In the genomic region with DNA sequence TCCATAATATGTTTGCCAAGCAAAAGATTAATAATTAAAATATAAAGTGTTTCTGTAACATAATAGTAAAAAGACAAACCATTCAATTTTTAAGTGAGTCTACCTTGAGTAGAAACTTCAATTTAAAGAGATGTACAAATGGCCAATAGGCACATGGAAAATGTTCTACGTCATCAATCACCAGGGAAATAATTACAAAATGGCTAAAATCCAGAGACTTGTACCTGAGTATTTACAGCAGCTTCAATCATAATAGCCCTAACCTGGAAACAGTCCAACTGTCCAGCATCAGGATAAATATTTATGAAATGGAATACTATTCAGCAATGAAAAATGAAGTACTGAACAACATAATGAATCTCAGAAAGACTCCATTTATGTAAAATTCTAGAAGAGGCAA, we compare ENCODE assay signal across 19 cellular contexts.
DNase-seq lines count a peak whose midpoint lies in the region; ATAC-seq, FAIRE-seq and TF ChIP-seq lines count a peak whose summit lies in the region.
"Had no signal": no experiment of that assay in that cellular context is flagged by ENCODE, and none has a peak within 500 bp of the region (broad histone marks: within the 10 kb centered on the region; RNA-seq: fewer than 3 reads in every experiment).

No MANE protein-coding gene starts in this region.

- intact Hi-C loops in breast epithelium (cut with DNase I; ENCODE audit: low total_unique reads): no loop called here

- H3K9ac ChIP-seq in keratinocyte (ENCODE audit: control insufficient read depth, extremely low read depth, insufficient read depth, low read length): no peak overlapping the region

- H3K4me1 ChIP-seq in breast epithelium (no peaks in the 10 kb centered on the region), HEK293 (ENCODE audit: control insufficient read depth, insufficient read depth, low read length) (no peaks in the 10 kb centered on the region), keratinocyte (ENCODE audit: control insufficient read depth, extremely low read depth, insufficient read depth, low read length) (no peaks in the 10 kb centered on the region)
- H3K4me1 ChIP-seq: left lung, sigmoid colon had no signal

- FAIRE-seq in keratinocyte (lab: Jason Lieb, UNC): peak; percentile 52
- FAIRE-seq: endometrium had no signal

- no peak overlapping the region for H3K27ac Mint-ChIP-seq in activated CD8-positive, alpha-beta T cell treated with anti-CD3 and anti-CD28 coated beads, Interleukin-2, amount 10 ng/mL, durations not matched to agents 7 days and 5 days
- H3K27ac Mint-ChIP-seq: CD8-positive, alpha-beta memory T cell had no signal

- DNase-seq in T47D (ENCODE audit: low read depth in 1 of 2, low spot score in 1 of 2): peak; percentile 26 to 65
- no peak for DNase-seq in breast epithelium (ENCODE audit: low spot score in 2 of 2)
- DNase-seq in LNCaP clone FGC (ENCODE audit: low read depth): peak; percentile 90
- no peak for DNase-seq in keratinocyte (ENCODE audit: low read depth, low spot score)
- DNase-seq in activated CD8-positive, alpha-beta T cell treated with anti-CD3 and anti-CD28 coated beads, Interleukin-2, amount 10 ng/mL, durations not matched to agents 7 days and 5 days: no peak
- no peak for DNase-seq in NCI-H2171 treated with DMSO at 0.1 percent for 48 hours (lab: John Stamatoyannopoulos, UW)
- no peak for DNase-seq in HuH-7 (ENCODE audit: low spot score)
- DNase-seq: ACHN; activated gamma-delta T cell treated with Interleukin-2 at 50 U/mL for 16 hours; amygdala; CD8-positive, alpha-beta memory T cell; left lung; NCI-H1105; NCI-H2227 treated with DMSO at 0.1 percent for 48 hours; Right ventricle myocardium superior; sigmoid colon; substantia nigra had no signal

- no peaks in the 10 kb centered on the region for H4K20me1 ChIP-seq in keratinocyte (ENCODE audit: control insufficient read depth, extremely low read depth, insufficient read depth, low read length)

- H3K4me3 ChIP-seq in breast epithelium: no peak overlapping the region
- H3K4me3 ChIP-seq in HEK293 (ENCODE audit: low read depth, low read length): no peak overlapping the region
- no peak overlapping the region for H3K4me3 ChIP-seq in LNCaP clone FGC (ENCODE audit: low read depth, low read length)
- H3K4me3 ChIP-seq in keratinocyte (ENCODE audit: control insufficient read depth in 2 of 3, extremely low read depth in 1 of 3, insufficient read depth in 2 of 3, low read depth in 1 of 3, low read length in 3 of 3): no peak overlapping the region
- H3K4me3 ChIP-seq: left lung, sigmoid colon had no signal

- in situ Hi-C loops in T47D (cut with HindIII; ENCODE audit: low pct_unique_long_range_greater_than_20kb, low sequenced_read_pairs): no loop called here

- no peak overlapping the region for H3K4me3 Mint-ChIP-seq in activated CD8-positive, alpha-beta T cell treated with anti-CD3 and anti-CD28 coated beads, Interleukin-2, amount 10 ng/mL, durations not matched to agents 7 days and 5 days
- H3K4me3 Mint-ChIP-seq: CD8-positive, alpha-beta memory T cell had no signal

- H3K27me3 ChIP-seq in breast epithelium (no peaks in the 10 kb centered on the region), keratinocyte (ENCODE audit: control insufficient read depth, extremely low read depth, insufficient read depth, low read length) (no peaks in the 10 kb centered on the region)
- H3K27me3 ChIP-seq: left lung, sigmoid colon had no signal

- H3K36me3 ChIP-seq in breast epithelium (no peaks in the 10 kb centered on the region), HEK293 (ENCODE audit: control insufficient read depth in 2 of 2, insufficient read depth in 1 of 2, low read length in 2 of 2) (no peaks in the 10 kb centered on the region), keratinocyte (ENCODE audit: control insufficient read depth in 2 of 2, extremely low read depth in 1 of 2, insufficient read depth in 2 of 2, low read length in 2 of 2) (no peaks in the 10 kb centered on the region)
- H3K36me3 ChIP-seq: left lung, sigmoid colon had no signal

- no peaks in the 10 kb centered on the region for H3K36me3 Mint-ChIP-seq in activated CD8-positive, alpha-beta T cell treated with anti-CD3 and anti-CD28 coated beads, Interleukin-2, amount 10 ng/mL, durations not matched to agents 7 days and 5 days (ENCODE audit: low read depth)
- H3K36me3 Mint-ChIP-seq: CD8-positive, alpha-beta memory T cell had no signal

- H3K9me3 Mint-ChIP-seq in activated CD8-positive, alpha-beta T cell treated with anti-CD3 and anti-CD28 coated beads, Interleukin-2, amount 10 ng/mL, durations not matched to agents 7 days and 5 days (ENCODE audit: insufficient read depth): no peaks in the 10 kb centered on the region
- H3K9me3 Mint-ChIP-seq: CD8-positive, alpha-beta memory T cell had no signal

- TF ChIP-seq CTCF in breast epithelium (IDR thresholded peaks at IDR 0.05) (no peak), HEK293 (tag by site-specific recombination; IDR thresholded peaks at IDR 0.05) (no peak), LNCaP clone FGC (IDR thresholded peaks at IDR 0.05; ENCODE audit: control insufficient read depth, extremely low read depth, insufficient read depth) (no peak), keratinocyte (optimal IDR thresholded peaks at IDR 0.05 in 1 of 3, IDR thresholded peaks at IDR 0.05 in 1 of 3, conservative IDR thresholded peaks at IDR 0.05 in 1 of 3; ENCODE audit: extremely low read depth in 1 of 3, insufficient read depth in 2 of 3, low read length in 3 of 3) (no peak)

- no peaks in the 10 kb centered on the region for H3K79me2 ChIP-seq in keratinocyte (ENCODE audit: control insufficient read depth, insufficient read depth, low read length)

- dilution Hi-C loops in keratinocyte (cut with MboI; ENCODE audit: extremely low pct_ligation_motif_present, low sequenced_read_pairs): no loop called here

- no peak overlapping the region for H3K4me2 ChIP-seq in keratinocyte (ENCODE audit: control insufficient read depth, extremely low read depth, insufficient read depth, low read depth, low read length)

- H3K27me3 Mint-ChIP-seq in activated CD8-positive, alpha-beta T cell treated with anti-CD3 and anti-CD28 coated beads, Interleukin-2, amount 10 ng/mL, durations not matched to agents 7 days and 5 days (ENCODE audit: low read depth): peaks cover 7% of the 10 kb centered on the region

- CTCF ChIA-PET in HEK293 (lab: Yijun Ruan, JAX): interaction anchor here (0.6 kb wide), 1 partner anchor 23 kb away, joined by 4 read pairs; no protein-coding TSS in a partner anchor
- CTCF ChIA-PET in activated CD8-positive, alpha-beta T cell treated with anti-CD3 and anti-CD28 coated beads, Interleukin-2, amount 10 ng/mL, durations not matched to agents 7 days and 5 days (lab: Charles Lee): no interaction called here

- no peak overlapping the region for H2AFZ ChIP-seq in keratinocyte (ENCODE audit: control insufficient read depth, low read length)

- H3K4me1 Mint-ChIP-seq in activated CD8-positive, alpha-beta T cell treated with anti-CD3 and anti-CD28 coated beads, Interleukin-2, amount 10 ng/mL, durations not matched to agents 7 days and 5 days (ENCODE audit: low read depth): no peaks in the 10 kb centered on the region
- H3K4me1 Mint-ChIP-seq: CD8-positive, alpha-beta memory T cell had no signal

- H3K9me3 ChIP-seq in breast epithelium (no peaks in the 10 kb centered on the region), HEK293 (ENCODE audit: control insufficient read depth, insufficient read depth, low read depth, low read length) (no peaks in the 10 kb centered on the region), keratinocyte (ENCODE audit: control insufficient read depth, low read depth, low read length) (no peaks in the 10 kb centered on the region)
- H3K9me3 ChIP-seq: left lung, sigmoid colon had no signal

- POLR2A ChIA-PET in HEK293 (lab: Yijun Ruan, JAX): no interaction called here
- POLR2A ChIA-PET in activated CD8-positive, alpha-beta T cell treated with anti-CD3 and anti-CD28 coated beads, Interleukin-2, amount 10 ng/mL, durations not matched to agents 7 days and 5 days (lab: Charles Lee): no interaction called here

- no peak for ATAC-seq in activated CD8-positive, alpha-beta T cell treated with anti-CD3 and anti-CD28 coated beads, Interleukin-2, amount 10 ng/mL, durations not matched to agents 7 days and 5 days
- ATAC-seq: left lung had no signal

- H3K9me1 ChIP-seq in keratinocyte (ENCODE audit: control insufficient read depth, extremely low read depth, insufficient read depth, low read length): no peaks in the 10 kb centered on the region

- TF ChIP-seq POLR2A in breast epithelium (IDR thresholded peaks at IDR 0.05): no peak

- no peak overlapping the region for H3K27ac ChIP-seq in breast epithelium
- no peak overlapping the region for H3K27ac ChIP-seq in HEK293 (ENCODE audit: extremely low read depth, low read depth, low read length)
- H3K27ac ChIP-seq in keratinocyte (ENCODE audit: control insufficient read depth, insufficient read depth, low read length): no peak overlapping the region
- H3K27ac ChIP-seq: left lung, sigmoid colon had no signal

TF ChIP-seq in HEK293, 187 proteins besides CTCF, POLR2A, EP300 and RAD21:
- TF ChIP-seq ZNF624 (tag by site-specific recombination; IDR thresholded peaks at IDR 0.05) (no peak), ZNF146 (tag by site-specific recombination; IDR thresholded peaks at IDR 0.05) (peak; percentile 48; the same call in 1 of the 2 replicates)

Comparison
In these comparisons a context has a peak if more than half of its experiments do, and no peak if none do; other contexts are left out.
1. DNase-seq: peak in T47D (2 of 2) and LNCaP clone FGC (single experiment); none in breast epithelium (0 of 2), keratinocyte (single experiment), activated CD8-positive, alpha-beta T cell treated with anti-CD3 and anti-CD28 coated beads, Interleukin-2, amount 10 ng/mL, durations not matched to agents 7 days and 5 days (single experiment), NCI-H2171 treated with DMSO at 0.1 percent for 48 hours (single experiment) and HuH-7 (single experiment).